Comparison of ENCODE assay signal across 8 cellular contexts in the genomic region with DNA sequence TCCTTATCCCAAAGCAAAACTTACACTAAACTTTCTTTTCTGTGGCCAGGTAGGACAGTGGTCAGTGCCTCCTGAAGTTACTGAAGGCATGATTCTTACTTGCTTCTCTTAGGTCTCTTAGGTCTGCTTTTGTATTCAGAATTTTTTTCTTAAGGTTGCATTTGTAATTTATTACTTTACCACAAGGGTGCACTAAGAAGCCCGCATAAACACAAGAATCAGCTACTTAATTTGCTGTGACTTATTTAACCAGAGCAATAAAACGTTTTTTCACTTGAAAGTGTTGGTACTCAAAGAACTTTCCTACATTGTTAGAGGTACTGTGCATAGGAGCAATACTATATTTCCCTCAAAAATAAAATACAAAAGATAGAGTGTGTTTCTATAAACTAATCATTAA.
DNase-seq lines count a peak whose midpoint lies in the region; ATAC-seq and TF ChIP-seq lines count a peak whose summit lies in the region.

No MANE protein-coding gene starts in this region.

- H3K27me3 Mint-ChIP-seq in mesothelial cell of epicardium (ENCODE audit: low read depth), result peaks cover 4% of the 10 kb centered on the region

- ATAC-seq in HG02571 (IDR thresholded peaks at IDR 0.05; ENCODE audit: unreplicated experiment), result no peak

- in situ Hi-C loops in astrocyte of the cerebellum (cut with HindIII; ENCODE audit: low sequenced_read_pairs), result no loop called here

- DNase-seq in DMS114 treated with DMSO at 0.1 percent for 48 hours (lab: John Stamatoyannopoulos, UW; ENCODE audit: unreplicated experiment), result peak; percentile 19
- DNase-seq in astrocyte of the cerebellum (ENCODE audit: low read depth), result peak; percentile 38
- no peak for DNase-seq in mesothelial cell of epicardium (ENCODE audit: low spot score in 2 of 2, unreplicated experiment in 2 of 2)
- DNase-seq in stimulated activated naive CD4-positive, alpha-beta T cell (lab: John Stamatoyannopoulos, UW), result no peak
- no peak for DNase-seq in germinal center (ENCODE audit: low spot score)
- DNase-seq in SHP77 treated with DMSO at 0.1 percent for 48 hours (lab: John Stamatoyannopoulos, UW), result no peak

- H3K9me3 Mint-ChIP-seq in mesothelial cell of epicardium, result peaks cover 37% of the 10 kb centered on the region

- no peak overlapping the region for H3K27ac Mint-ChIP-seq in mesothelial cell of epicardium

- TF ChIP-seq RAD21 in Ishikawa (IDR thresholded peaks at IDR 0.05; ENCODE audit: low read depth), result peak; percentile 43

- peaks cover 4% of the 10 kb centered on the region for H3K4me1 Mint-ChIP-seq in mesothelial cell of epicardium

- no peak overlapping the region for H3K4me3 Mint-ChIP-seq in mesothelial cell of epicardium

- TF ChIP-seq CTCF in astrocyte of the cerebellum (IDR thresholded peaks at IDR 0.05; ENCODE audit: low read depth, low read length, missing control alignments) (peak; percentile 39), mesothelial cell of epicardium (IDR thresholded peaks at IDR 0.05; ENCODE audit: unreplicated experiment) (peak; percentile 57)

- no peak for TF ChIP-seq EP300 in Ishikawa (IDR thresholded peaks at IDR 0.05; ENCODE audit: borderline replicate concordance)

- H3K36me3 Mint-ChIP-seq in mesothelial cell of epicardium, result peaks cover 7% of the 10 kb centered on the region

- H3K4me3 ChIP-seq in astrocyte of the cerebellum (ENCODE audit: low read depth, low read length), result no peak overlapping the region

TF ChIP-seq in Ishikawa, 13 proteins besides CTCF, POLR2A, EP300 and RAD21:
- no peak for TF ChIP-seq EGR1 (IDR thresholded peaks at IDR 0.05)
TF ChIP-seq in Ishikawa: peak in this region for 0.

Comparison
In these comparisons a context has a peak if more than half of its experiments do, and no peak if none do; other contexts are left out.
1. DNase-seq: peak in DMS114 treated with DMSO at 0.1 percent for 48 hours (single experiment) and astrocyte of the cerebellum (single experiment); none in mesothelial cell of epicardium (0 of 2), stimulated activated naive CD4-positive, alpha-beta T cell (0 of 6), germinal center (single experiment) and SHP77 treated with DMSO at 0.1 percent for 48 hours (single experiment).